In the genomic region with DNA sequence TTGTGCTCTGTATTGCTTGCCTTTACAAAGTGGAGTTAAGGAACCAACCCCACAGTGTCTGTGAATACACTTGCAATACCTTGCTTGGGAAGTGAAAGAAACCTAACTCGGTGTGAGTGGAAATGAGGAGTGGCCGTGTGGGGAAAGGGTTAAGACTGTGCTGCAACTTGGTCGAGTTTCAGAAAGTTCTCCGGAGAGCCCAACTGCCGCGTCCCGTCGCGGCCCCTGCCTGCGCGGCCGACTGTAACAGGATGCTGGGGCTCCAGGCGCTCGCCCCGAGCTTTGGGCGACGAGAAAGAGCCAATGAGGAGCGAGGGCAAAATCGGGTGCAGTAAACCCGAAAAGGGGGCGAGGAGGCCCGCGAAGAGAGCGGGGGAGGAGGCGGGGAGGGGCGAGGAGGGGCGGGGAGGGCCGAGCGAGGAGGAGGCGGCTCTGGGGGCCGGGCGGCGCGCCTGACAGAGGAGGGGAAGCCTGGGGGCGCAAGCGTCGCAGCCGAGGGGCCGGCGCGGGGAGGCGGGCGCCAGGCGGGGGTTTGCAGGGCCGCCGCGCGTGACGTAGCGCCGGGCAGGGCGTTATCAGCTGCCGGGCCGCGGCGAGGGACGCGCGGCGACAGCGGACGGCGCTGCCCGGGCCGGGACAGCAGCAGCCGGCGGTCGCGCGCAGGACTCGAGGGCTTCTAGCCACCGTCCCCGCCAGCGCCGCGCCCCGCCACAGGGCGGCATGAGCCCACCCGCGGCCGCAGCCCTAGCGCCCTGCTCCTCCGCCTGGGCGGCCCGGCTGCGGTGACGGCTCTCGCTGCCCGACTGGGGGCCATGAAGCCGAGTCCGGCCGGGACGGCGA, we compare ENCODE assay signal across 2 cellular contexts.
TF ChIP-seq lines count a peak whose summit lies in the region.

A gene with protein sequence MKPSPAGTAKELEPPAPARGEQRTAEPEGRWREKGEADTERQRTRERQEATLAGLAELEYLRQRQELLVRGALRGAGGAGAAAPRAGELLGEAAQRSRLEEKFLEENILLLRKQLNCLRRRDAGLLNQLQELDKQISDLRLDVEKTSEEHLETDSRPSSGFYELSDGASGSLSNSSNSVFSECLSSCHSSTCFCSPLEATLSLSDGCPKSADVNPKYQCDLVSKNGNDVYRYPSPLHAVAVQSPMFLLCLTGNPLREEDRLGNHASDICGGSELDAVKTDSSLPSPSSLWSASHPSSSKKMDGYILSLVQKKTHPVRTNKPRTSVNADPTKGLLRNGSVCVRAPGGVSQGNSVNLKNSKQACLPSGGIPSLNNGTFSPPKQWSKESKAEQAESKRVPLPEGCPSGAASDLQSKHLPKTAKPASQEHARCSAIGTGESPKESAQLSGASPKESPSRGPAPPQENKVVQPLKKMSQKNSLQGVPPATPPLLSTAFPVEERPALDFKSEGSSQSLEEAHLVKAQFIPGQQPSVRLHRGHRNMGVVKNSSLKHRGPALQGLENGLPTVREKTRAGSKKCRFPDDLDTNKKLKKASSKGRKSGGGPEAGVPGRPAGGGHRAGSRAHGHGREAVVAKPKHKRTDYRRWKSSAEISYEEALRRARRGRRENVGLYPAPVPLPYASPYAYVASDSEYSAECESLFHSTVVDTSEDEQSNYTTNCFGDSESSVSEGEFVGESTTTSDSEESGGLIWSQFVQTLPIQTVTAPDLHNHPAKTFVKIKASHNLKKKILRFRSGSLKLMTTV (plus strand): TSS at position 572 of the 840 bp plus-strand sequence. CDS start 241 bp downstream, at position 813.

TF ChIP-seq in GM12891, 5 proteins besides CTCF, POLR2A, EP300 and RAD21:
- TF ChIP-seq TAF1 (IDR thresholded peaks at IDR 0.05; ENCODE audit: low read depth, low read length): no peak
- no peak for TF ChIP-seq POU2F2 (IDR thresholded peaks at IDR 0.05; ENCODE audit: low read depth, low read length)
- TF ChIP-seq PAX5 (IDR thresholded peaks at IDR 0.05; ENCODE audit: insufficient read depth, low read length, severe bottlenecking): no peak

TF ChIP-seq in GM23338, 12 proteins besides CTCF, POLR2A, EP300 and RAD21:
- TF ChIP-seq STAT1 (IDR thresholded peaks at IDR 0.05; ENCODE audit: unreplicated experiment) (no peak), CREB1 (CRISPR knock-in tag; IDR thresholded peaks at IDR 0.05; ENCODE audit: low read depth) (peak; percentile 71), ZNF331 (CRISPR knock-in tag; IDR thresholded peaks at IDR 0.05; ENCODE audit: low read depth) (no peak), POLR2AphosphoS5 (IDR thresholded peaks at IDR 0.05; ENCODE audit: low read depth) (peak; percentile 72), EZH2phosphoT487 (IDR thresholded peaks at IDR 0.05; ENCODE audit: unreplicated experiment) (no peak)
- TF ChIP-seq, protein P1, sequence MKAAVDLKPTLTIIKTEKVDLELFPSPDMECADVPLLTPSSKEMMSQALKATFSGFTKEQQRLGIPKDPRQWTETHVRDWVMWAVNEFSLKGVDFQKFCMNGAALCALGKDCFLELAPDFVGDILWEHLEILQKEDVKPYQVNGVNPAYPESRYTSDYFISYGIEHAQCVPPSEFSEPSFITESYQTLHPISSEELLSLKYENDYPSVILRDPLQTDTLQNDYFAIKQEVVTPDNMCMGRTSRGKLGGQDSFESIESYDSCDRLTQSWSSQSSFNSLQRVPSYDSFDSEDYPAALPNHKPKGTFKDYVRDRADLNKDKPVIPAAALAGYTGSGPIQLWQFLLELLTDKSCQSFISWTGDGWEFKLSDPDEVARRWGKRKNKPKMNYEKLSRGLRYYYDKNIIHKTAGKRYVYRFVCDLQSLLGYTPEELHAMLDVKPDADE (IDR thresholded peaks at IDR 0.05): no peak
